Comparison of ENCODE assay signal across 7 cellular contexts in the genomic region with DNA sequence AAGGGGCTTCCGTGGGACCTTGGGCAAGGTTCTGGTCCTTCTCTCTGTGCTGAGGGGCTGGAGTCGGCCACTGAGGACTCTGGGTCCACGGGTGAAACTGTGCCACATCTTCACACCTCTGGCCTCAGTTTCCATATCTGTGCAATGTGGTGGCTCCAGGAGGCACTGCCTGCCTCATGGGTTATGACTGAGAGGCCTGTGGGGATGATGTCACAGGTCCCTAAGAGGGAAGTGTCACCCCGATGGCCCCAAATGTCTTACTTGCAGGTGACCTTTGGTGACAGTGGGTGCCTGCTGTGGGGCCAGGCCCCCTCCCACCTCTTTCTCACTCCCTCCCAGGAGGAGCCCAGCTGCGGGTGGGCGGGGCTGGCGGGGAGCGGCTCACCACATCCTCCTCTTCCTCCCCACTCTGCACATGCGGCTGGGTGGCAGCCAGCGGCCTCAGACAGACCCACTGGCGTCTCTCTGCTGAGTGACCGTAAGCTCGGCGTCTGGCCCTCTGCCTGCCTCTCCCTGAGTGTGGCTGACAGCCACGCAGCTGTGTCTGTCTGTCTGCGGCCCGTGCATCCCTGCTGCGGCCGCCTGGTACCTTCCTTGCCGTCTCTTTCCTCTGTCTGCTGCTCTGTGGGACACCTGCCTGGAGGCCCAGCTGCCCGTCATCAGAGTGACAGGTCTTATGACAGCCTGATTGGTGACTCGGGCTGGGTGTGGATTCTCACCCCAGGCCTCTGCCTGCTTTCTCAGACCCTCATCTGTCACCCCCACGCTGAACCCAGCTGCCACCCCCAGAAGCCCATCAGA. TPM values are rescaled to one million over a fixed set of nuclear protein-coding genes. Genes with fewer than 3 reads are reported as not detected.
DNase-seq lines count a peak whose midpoint lies in the region; ATAC-seq, FAIRE-seq and TF ChIP-seq lines count a peak whose summit lies in the region.

Gene IL21R, plus strand, starts transcription at position 407 of the 801 bp plus-strand sequence. CDS start 27,898 bp downstream, outside the sequence.

- H3K9me3 ChIP-seq in small intestine (ENCODE audit: control insufficient read depth, low read depth) = no peaks in the 10 kb centered on the region
- peaks cover 2% of the 10 kb centered on the region for H3K9me3 ChIP-seq in trophoblast cell (ENCODE audit: insufficient read depth, low read depth, low read length)

- H3K4me3 ChIP-seq in fibroblast of mammary gland (ENCODE audit: control insufficient read depth, low read depth, low read length) = no peak within 1 kb of the TSS
- peak within 1 kb of the TSS; percentile 13 to 44 for H3K4me3 ChIP-seq in small intestine (ENCODE audit: low read depth in 1 of 2, low read length in 2 of 2)
- H3K4me3 ChIP-seq in trophoblast cell (ENCODE audit: low read depth, low read length) = no peak within 1 kb of the TSS

- no peak within 1 kb of the TSS for H3K4ac ChIP-seq in trophoblast cell (ENCODE audit: low read depth, low read length)

- H2AK5ac ChIP-seq in trophoblast cell (ENCODE audit: low read length) = no peak within 1 kb of the TSS

- no peak within 1 kb of the TSS for H2BK120ac ChIP-seq in trophoblast cell (ENCODE audit: insufficient read depth, low read length, poor library complexity)

- no peak within 1 kb of the TSS for H3K4me2 ChIP-seq in trophoblast cell (ENCODE audit: low read length)

- H3K14ac ChIP-seq in trophoblast cell (ENCODE audit: low read length) = no peak within 1 kb of the TSS

- peak within 1 kb of the TSS; percentile 38 to 57 for H3K27ac ChIP-seq in small intestine (ENCODE audit: low read depth in 1 of 2, low read length in 1 of 2)
- H3K27ac ChIP-seq in trophoblast cell (ENCODE audit: low read depth, low read length) = no peak within 1 kb of the TSS

- H3K79me2 ChIP-seq in trophoblast cell (ENCODE audit: control insufficient read depth, insufficient read depth, low read length, poor library complexity) = no peaks in the 10 kb centered on the region

- H3K18ac ChIP-seq in trophoblast cell (ENCODE audit: low read length) = no peak within 1 kb of the TSS

- DNase-seq in NCI-H524 (lab: John Stamatoyannopoulos, UW) = peak; percentile 59 to 69
- peak; percentile 61 to 89 (median 68) for DNase-seq in activated CD8-positive, alpha-beta memory T cell treated with anti-CD3 and anti-CD28 coated beads for 48 hours (ENCODE audit: low read depth in 2 of 3, low spot score in 2 of 3)
- peak; percentile 43 for DNase-seq in fibroblast of mammary gland (ENCODE audit: low read depth)
- peak; percentile 48 for DNase-seq in small intestine
- no peak for DNase-seq in trophoblast cell

- no peak for TF ChIP-seq CTCF in fibroblast of mammary gland (conservative IDR thresholded peaks at IDR 0.05; ENCODE audit: control insufficient read depth, insufficient read depth, low read depth, low read length)

- H2AFZ ChIP-seq in trophoblast cell (ENCODE audit: insufficient read depth, low read length, poor library complexity) = no peak within 1 kb of the TSS

- H4K8ac ChIP-seq in trophoblast cell (ENCODE audit: low read depth, low read length) = no peak within 1 kb of the TSS

- H3K4me1 ChIP-seq in small intestine (ENCODE audit: control insufficient read depth in 2 of 2, insufficient read depth in 1 of 2, low read depth in 1 of 2, low read length in 1 of 2) = peaks cover 0 to 7% of the 10 kb centered on the region in 2 donors
- H3K4me1 ChIP-seq in trophoblast cell (ENCODE audit: control insufficient read depth in 1 of 2, insufficient read depth in 2 of 2, low read length in 2 of 2) = no peaks in the 10 kb centered on the region

- no peak within 1 kb of the TSS for H3K23ac ChIP-seq in trophoblast cell (ENCODE audit: low read length)

- no peak within 1 kb of the TSS for H4K91ac ChIP-seq in trophoblast cell (ENCODE audit: low read depth, low read length)

- FAIRE-seq in small intestine (lab: Jason Lieb, UNC) = no peak

- no peak within 1 kb of the TSS for H3K9ac ChIP-seq in trophoblast cell (ENCODE audit: low read length)

- H2BK12ac ChIP-seq in trophoblast cell (ENCODE audit: low read length) = no peak within 1 kb of the TSS

- ATAC-seq in HG02852 (IDR thresholded peaks at IDR 0.05; ENCODE audit: unreplicated experiment) = peak; percentile 53

- no peak within 1 kb of the TSS for H2BK5ac ChIP-seq in trophoblast cell (ENCODE audit: low read depth, low read length, poor library complexity)

- peak; percentile 95 for TF ChIP-seq POLR2A in GM18526 (IDR thresholded peaks at IDR 0.05; ENCODE audit: extremely low read depth, insufficient read length)

- no peaks in the 10 kb centered on the region for H3K79me1 ChIP-seq in trophoblast cell (ENCODE audit: low read length)

- 12 to 13% (median 13%) methylated on average over 21 to 23 of the region's 23 CpGs for WGBS in small intestine, 3 donors
- WGBS in trophoblast cell (ENCODE audit: extremely low coverage, insufficient coverage, insufficient read length) = no CpG with 5 or more reads among the region's 23 CpGs

- no peaks in the 10 kb centered on the region for H3K27me3 ChIP-seq in small intestine (ENCODE audit: control insufficient read depth in 2 of 2, insufficient read depth in 2 of 2, low read length in 2 of 2)
- no peaks in the 10 kb centered on the region for H3K27me3 ChIP-seq in trophoblast cell (ENCODE audit: insufficient read depth, low read length)

- H3K36me3 ChIP-seq in small intestine (ENCODE audit: control insufficient read depth in 2 of 2, insufficient read depth in 2 of 2, low read length in 2 of 2) (no peaks in the 10 kb centered on the region), trophoblast cell (ENCODE audit: control insufficient read depth in 1 of 2, insufficient read depth in 2 of 2, low read length in 2 of 2) (no peaks in the 10 kb centered on the region)

- no peak within 1 kb of the TSS for H4K12ac ChIP-seq in trophoblast cell (ENCODE audit: low read depth, low read length)

RNA-seq across cellular contexts. Expression of gene IL21R, which starts in this region (rescaled TPM):
- under 1 TPM; under 0.01 to 0.85 (median 0.22) TPM for polyA plus RNA-seq in small intestine
- 0.08 and 0.15 TPM in 2 replicates for polyA plus RNA-seq in trophoblast cell (2013)

Comparison
In these comparisons a context has a peak if more than half of its experiments do, and no peak if none do; other contexts are left out.
1. Peak in DNase-seq, H3K4me3 ChIP-seq and H3K27ac ChIP-seq in small intestine; RNA of the gene not detected or under 1 TPM.
2. DNase-seq: peak in NCI-H524 (2 of 2), activated CD8-positive, alpha-beta memory T cell treated with anti-CD3 and anti-CD28 coated beads for 48 hours (3 of 3) and fibroblast of mammary gland (single experiment); none in trophoblast cell (0 of 2).